Comparison of ENCODE assay signal across 1 cellular context in genomic region chr21:43762303-43763128, GRCh38.
TF ChIP-seq lines count a peak whose summit lies in the region.

No MANE protein-coding gene starts in this region.

TF ChIP-seq in K562, 482 proteins besides CTCF, POLR2A, EP300 and RAD21:
- TF ChIP-seq, protein P1, sequence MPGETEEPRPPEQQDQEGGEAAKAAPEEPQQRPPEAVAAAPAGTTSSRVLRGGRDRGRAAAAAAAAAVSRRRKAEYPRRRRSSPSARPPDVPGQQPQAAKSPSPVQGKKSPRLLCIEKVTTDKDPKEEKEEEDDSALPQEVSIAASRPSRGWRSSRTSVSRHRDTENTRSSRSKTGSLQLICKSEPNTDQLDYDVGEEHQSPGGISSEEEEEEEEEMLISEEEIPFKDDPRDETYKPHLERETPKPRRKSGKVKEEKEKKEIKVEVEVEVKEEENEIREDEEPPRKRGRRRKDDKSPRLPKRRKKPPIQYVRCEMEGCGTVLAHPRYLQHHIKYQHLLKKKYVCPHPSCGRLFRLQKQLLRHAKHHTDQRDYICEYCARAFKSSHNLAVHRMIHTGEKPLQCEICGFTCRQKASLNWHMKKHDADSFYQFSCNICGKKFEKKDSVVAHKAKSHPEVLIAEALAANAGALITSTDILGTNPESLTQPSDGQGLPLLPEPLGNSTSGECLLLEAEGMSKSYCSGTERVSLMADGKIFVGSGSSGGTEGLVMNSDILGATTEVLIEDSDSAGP (CRISPR knock-in tag; IDR thresholded peaks at IDR 0.05) = no peak
- TF ChIP-seq RBM22 (IDR thresholded peaks at IDR 0.05; ENCODE audit: low read depth, low read length, poor library complexity, severe bottlenecking) = peak; percentile 8
